In genomic region chr7:77223261-77223660, GRCh38 we compare ENCODE assay signal across 21 cellular contexts. TPM values are rescaled to one million over a fixed set of nuclear protein-coding genes. Genes with fewer than 3 reads are reported as not detected.
"Had no signal": no experiment of that assay in that cellular context is flagged by ENCODE, and none has a peak within 500 bp of the region (broad histone marks: within the 10 kb centered on the region; RNA-seq: fewer than 3 reads in every experiment).

No MANE protein-coding gene starts in this region.

- H3K36me3 ChIP-seq: ascending aorta, breast epithelium, gastrocnemius medialis, heart left ventricle, suprapubic skin had no signal

- H3K4me3 ChIP-seq: ascending aorta, breast epithelium, dorsolateral prefrontal cortex, gastrocnemius medialis, heart left ventricle, lung, suprapubic skin had no signal

- H3K4me3 Mint-ChIP-seq: endodermal cell; naive B cell; stimulated activated naive CD8-positive, alpha-beta T cell treated with anti-CD3 and anti-CD28 coated beads, Interleukin-15, Interleukin-2, amounts not matched to agents 100 ng/mL and 50 ng/mL, for 24 hours; type B pancreatic cell had no signal

- H3K27me3 ChIP-seq: ascending aorta, breast epithelium, dorsolateral prefrontal cortex, gastrocnemius medialis, heart left ventricle, suprapubic skin had no signal

- H3K36me3 Mint-ChIP-seq: type B pancreatic cell had no signal

- H3K27ac ChIP-seq: ascending aorta, breast epithelium, gastrocnemius medialis, suprapubic skin had no signal

- H3K27ac Mint-ChIP-seq: endodermal cell; stimulated activated naive CD8-positive, alpha-beta T cell treated with anti-CD3 and anti-CD28 coated beads, Interleukin-15, Interleukin-2, amounts not matched to agents 100 ng/mL and 50 ng/mL, for 24 hours; type B pancreatic cell had no signal

- H3K4me1 Mint-ChIP-seq: endodermal cell, naive B cell had no signal

- H3K27me3 Mint-ChIP-seq: naive B cell; stimulated activated naive CD8-positive, alpha-beta T cell treated with anti-CD3 and anti-CD28 coated beads, Interleukin-15, Interleukin-2, amounts not matched to agents 100 ng/mL and 50 ng/mL, for 24 hours had no signal

- H3K9me3 ChIP-seq: breast epithelium, gastrocnemius medialis, suprapubic skin had no signal

- ATAC-seq: activated CD4-positive, CD25-positive, alpha-beta regulatory T cell treated with anti-CD3 and anti-CD28 coated beads, Interleukin-2, amount 50 U/mL, for 24 hours; gastrocnemius medialis; left colon had no signal

- DNase-seq: activated CD4-positive, alpha-beta T cell treated with anti-CD3 and anti-CD28 coated beads, Interleukin-2, amount 50 U/mL, for 1 hour; activated CD8-positive, alpha-beta memory T cell treated with anti-CD3 and anti-CD28 coated beads for 24 hours; dorsolateral prefrontal cortex; endodermal cell; gastrocnemius medialis; heart left ventricle; left colon; midbrain; naive B cell; posterior cingulate gyrus; small intestine; T1000 had no signal

- H3K4me1 ChIP-seq: ascending aorta, breast epithelium, gastrocnemius medialis, suprapubic skin had no signal

RNA-seq across cellular contexts. Expression of gene FGL2, which starts 23.6 kb away (rescaled TPM):
- total RNA-seq: chondrocyte, endodermal cell, epithelial cell of proximal tubule had no signal
